In the genomic region with DNA sequence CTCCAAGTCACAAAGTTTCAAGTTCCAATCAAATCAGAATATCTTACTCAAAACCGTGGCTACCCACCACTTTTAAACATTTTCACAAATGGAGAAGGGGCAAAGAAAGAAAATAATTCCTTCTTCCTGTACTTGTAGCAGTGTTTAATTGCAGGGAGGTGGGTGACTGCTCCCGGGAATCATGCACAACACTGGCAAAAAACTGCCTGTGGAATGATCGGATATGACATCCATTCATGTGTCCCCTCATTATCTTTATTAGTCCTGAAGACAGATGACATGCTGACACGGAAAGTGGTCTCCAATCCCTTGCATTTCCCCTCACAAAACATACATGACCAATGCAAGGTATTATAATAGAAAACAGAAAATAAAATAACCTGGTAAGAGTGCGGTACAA, we compare ENCODE assay signal across 11 cellular contexts. TPM values are rescaled to one million over a fixed set of nuclear protein-coding genes. Genes with fewer than 3 reads are reported as not detected.
DNase-seq lines count a peak whose midpoint lies in the region; ATAC-seq and TF ChIP-seq lines count a peak whose summit lies in the region.
"Had no signal": no experiment of that assay in that cellular context is flagged by ENCODE, and none has a peak within 500 bp of the region (broad histone marks: within the 10 kb centered on the region; RNA-seq: fewer than 3 reads in every experiment).

No MANE protein-coding gene starts in this region.

- ATAC-seq in stimulated activated naive CD8-positive, alpha-beta T cell treated with anti-CD3 and anti-CD28 coated beads, Interleukin-15, amount 100 ng/mL, for 72 hours, result no peak
- no peak for ATAC-seq in GM21390 (IDR thresholded peaks at IDR 0.05; ENCODE audit: unreplicated experiment)
- ATAC-seq: heart right ventricle had no signal

- no peak for DNase-seq in activated CD4-positive, alpha-beta T cell treated with anti-CD3 and anti-CD28 coated beads, Interleukin-2, amount 10 ng/mL, durations not matched to agents 24 days and 14 days
- DNase-seq in activated CD4-positive, alpha-beta T cell treated with anti-CD3 and anti-CD28 coated beads for 4 hours, result no peak
- no peak for DNase-seq in activated T-helper 1 cell treated with anti-CD3 and anti-CD28 coated beads, Interleukin-12 subunit alpha, Interleukin-12 subunit beta, Interleukin-2, Interleukin-4 antibody, amounts not matched to agents 30 ng/mL and 10 ng/mL and 1 ng/mL, durations not matched to agents 14 hours and 24 hours and 36 hours (ENCODE audit: low spot score)
- DNase-seq in glutamatergic neuron (no peak), islet precursor cell (no peak)
- no peak for DNase-seq in stimulated activated naive CD8-positive, alpha-beta T cell treated with anti-CD3 and anti-CD28 coated beads, Interleukin-15, amount 100 ng/mL, for 72 hours
- no peak for DNase-seq in stimulated activated CD4-positive, alpha-beta T cell treated with anti-CD3 and anti-CD28 coated beads, Interleukin-1b, Interleukin-23, amount 100 ng/mL, for 48 hours
- DNase-seq: activated naive CD4-positive, alpha-beta T cell; heart right ventricle; posterior cingulate gyrus had no signal

- no peak overlapping the region for H3K27ac Mint-ChIP-seq in activated CD4-positive, alpha-beta T cell treated with anti-CD3 and anti-CD28 coated beads, Interleukin-2, amount 10 ng/mL, durations not matched to agents 24 days and 14 days
- peak overlapping the region; percentile 95 for H3K27ac Mint-ChIP-seq in activated T-helper 1 cell treated with anti-CD3 and anti-CD28 coated beads, Interleukin-12 subunit alpha, Interleukin-12 subunit beta, Interleukin-2, Interleukin-4 antibody, amounts not matched to agents 30 ng/mL and 10 ng/mL and 1 ng/mL, durations not matched to agents 14 hours and 24 hours and 36 hours
- H3K27ac Mint-ChIP-seq in glutamatergic neuron (ENCODE audit: unreplicated experiment), result peak overlapping the region; percentile 86
- H3K27ac Mint-ChIP-seq in stimulated activated naive CD8-positive, alpha-beta T cell treated with anti-CD3 and anti-CD28 coated beads, Interleukin-15, amount 100 ng/mL, for 72 hours, result peak overlapping the region in 1 of 2 donors; percentile 80

- intact Hi-C loops in activated CD4-positive, alpha-beta T cell treated with anti-CD3 and anti-CD28 coated beads, Interleukin-2, amount 10 ng/mL, durations not matched to agents 24 days and 14 days (cut with micrococcal nuclease), result loop anchor here (2.0 to 5.0 kb wide), 2 partner anchors 171 to 340 kb away; no protein-coding TSS in a partner anchor
- intact Hi-C loops in activated T-helper 1 cell treated with anti-CD3 and anti-CD28 coated beads, Interleukin-12 subunit alpha, Interleukin-12 subunit beta, Interleukin-2, Interleukin-4 antibody, amounts not matched to agents 30 ng/mL and 10 ng/mL and 1 ng/mL, durations not matched to agents 14 hours and 24 hours and 36 hours (cut with micrococcal nuclease), result no loop called here

- H3K9me3 Mint-ChIP-seq in activated CD4-positive, alpha-beta T cell treated with anti-CD3 and anti-CD28 coated beads, Interleukin-2, amount 10 ng/mL, durations not matched to agents 24 days and 14 days, result peaks cover under 1% of the 10 kb centered on the region
- no peaks in the 10 kb centered on the region for H3K9me3 Mint-ChIP-seq in activated T-helper 1 cell treated with anti-CD3 and anti-CD28 coated beads, Interleukin-12 subunit alpha, Interleukin-12 subunit beta, Interleukin-2, Interleukin-4 antibody, amounts not matched to agents 30 ng/mL and 10 ng/mL and 1 ng/mL, durations not matched to agents 14 hours and 24 hours and 36 hours
- peaks cover 12% of the 10 kb centered on the region for H3K9me3 Mint-ChIP-seq in glutamatergic neuron (ENCODE audit: unreplicated experiment)
- H3K9me3 Mint-ChIP-seq in stimulated activated naive CD8-positive, alpha-beta T cell treated with anti-CD3 and anti-CD28 coated beads, Interleukin-15, amount 100 ng/mL, for 72 hours, result no peaks in the 10 kb centered on the region

- no peaks in the 10 kb centered on the region for H3K27me3 Mint-ChIP-seq in activated CD4-positive, alpha-beta T cell treated with anti-CD3 and anti-CD28 coated beads, Interleukin-2, amount 10 ng/mL, durations not matched to agents 24 days and 14 days
- no peaks in the 10 kb centered on the region for H3K27me3 Mint-ChIP-seq in activated T-helper 1 cell treated with anti-CD3 and anti-CD28 coated beads, Interleukin-12 subunit alpha, Interleukin-12 subunit beta, Interleukin-2, Interleukin-4 antibody, amounts not matched to agents 30 ng/mL and 10 ng/mL and 1 ng/mL, durations not matched to agents 14 hours and 24 hours and 36 hours (ENCODE audit: insufficient read depth)
- peaks cover 9% of the 10 kb centered on the region for H3K27me3 Mint-ChIP-seq in glutamatergic neuron (ENCODE audit: unreplicated experiment)
- no peaks in the 10 kb centered on the region for H3K27me3 Mint-ChIP-seq in stimulated activated naive CD8-positive, alpha-beta T cell treated with anti-CD3 and anti-CD28 coated beads, Interleukin-15, amount 100 ng/mL, for 72 hours

- peak overlapping the region; percentile 93 for H3K4me3 Mint-ChIP-seq in activated CD4-positive, alpha-beta T cell treated with anti-CD3 and anti-CD28 coated beads, Interleukin-2, amount 10 ng/mL, durations not matched to agents 24 days and 14 days
- H3K4me3 Mint-ChIP-seq in activated T-helper 1 cell treated with anti-CD3 and anti-CD28 coated beads, Interleukin-12 subunit alpha, Interleukin-12 subunit beta, Interleukin-2, Interleukin-4 antibody, amounts not matched to agents 30 ng/mL and 10 ng/mL and 1 ng/mL, durations not matched to agents 14 hours and 24 hours and 36 hours, result peak overlapping the region; percentile 96
- peak overlapping the region; percentile 98 for H3K4me3 Mint-ChIP-seq in glutamatergic neuron (ENCODE audit: unreplicated experiment)
- H3K4me3 Mint-ChIP-seq in stimulated activated naive CD8-positive, alpha-beta T cell treated with anti-CD3 and anti-CD28 coated beads, Interleukin-15, amount 100 ng/mL, for 72 hours, result peak overlapping the region; percentile 97 to 99

- no peak for TF ChIP-seq CTCF in glutamatergic neuron (IDR thresholded peaks at IDR 0.05; ENCODE audit: partially characterized antibody, unreplicated experiment)

- peaks cover 27% of the 10 kb centered on the region for H3K36me3 Mint-ChIP-seq in activated CD4-positive, alpha-beta T cell treated with anti-CD3 and anti-CD28 coated beads, Interleukin-2, amount 10 ng/mL, durations not matched to agents 24 days and 14 days (ENCODE audit: low read depth)
- peaks cover 15% of the 10 kb centered on the region for H3K36me3 Mint-ChIP-seq in activated T-helper 1 cell treated with anti-CD3 and anti-CD28 coated beads, Interleukin-12 subunit alpha, Interleukin-12 subunit beta, Interleukin-2, Interleukin-4 antibody, amounts not matched to agents 30 ng/mL and 10 ng/mL and 1 ng/mL, durations not matched to agents 14 hours and 24 hours and 36 hours (ENCODE audit: low read depth)
- H3K36me3 Mint-ChIP-seq in glutamatergic neuron (ENCODE audit: unreplicated experiment), result peaks cover 1% of the 10 kb centered on the region

- peaks cover 53% of the 10 kb centered on the region for H3K4me1 Mint-ChIP-seq in activated CD4-positive, alpha-beta T cell treated with anti-CD3 and anti-CD28 coated beads, Interleukin-2, amount 10 ng/mL, durations not matched to agents 24 days and 14 days
- H3K4me1 Mint-ChIP-seq in activated T-helper 1 cell treated with anti-CD3 and anti-CD28 coated beads, Interleukin-12 subunit alpha, Interleukin-12 subunit beta, Interleukin-2, Interleukin-4 antibody, amounts not matched to agents 30 ng/mL and 10 ng/mL and 1 ng/mL, durations not matched to agents 14 hours and 24 hours and 36 hours (ENCODE audit: low read depth), result peaks cover 71% of the 10 kb centered on the region
- H3K4me1 Mint-ChIP-seq in glutamatergic neuron (ENCODE audit: low read depth, unreplicated experiment), result peaks cover 21% of the 10 kb centered on the region
- peaks cover 61% of the 10 kb centered on the region for H3K4me1 Mint-ChIP-seq in stimulated activated naive CD8-positive, alpha-beta T cell treated with anti-CD3 and anti-CD28 coated beads, Interleukin-15, amount 100 ng/mL, for 72 hours

RNA-seq across cellular contexts. Expression of gene TSPAN5, which starts 2.0 kb away (rescaled TPM):
- 30.4 and 30.7 TPM in 2 replicates for total RNA-seq in activated CD4-positive, alpha-beta T cell treated with anti-CD3 and anti-CD28 coated beads, Interleukin-2, amount 10 ng/mL, durations not matched to agents 24 days and 14 days
- total RNA-seq in activated T-helper 1 cell treated with anti-CD3 and anti-CD28 coated beads, Interleukin-12 subunit alpha, Interleukin-12 subunit beta, Interleukin-2, Interleukin-4 antibody, amounts not matched to agents 30 ng/mL and 10 ng/mL and 1 ng/mL, durations not matched to agents 14 hours and 24 hours and 36 hours, result 34.1 and 35.5 TPM in 2 replicates
- total RNA-seq in glutamatergic neuron (ENCODE audit: unreplicated experiment), result 40.5 TPM
